ENCODE assay signal across 8 cellular contexts in the genomic region with DNA sequence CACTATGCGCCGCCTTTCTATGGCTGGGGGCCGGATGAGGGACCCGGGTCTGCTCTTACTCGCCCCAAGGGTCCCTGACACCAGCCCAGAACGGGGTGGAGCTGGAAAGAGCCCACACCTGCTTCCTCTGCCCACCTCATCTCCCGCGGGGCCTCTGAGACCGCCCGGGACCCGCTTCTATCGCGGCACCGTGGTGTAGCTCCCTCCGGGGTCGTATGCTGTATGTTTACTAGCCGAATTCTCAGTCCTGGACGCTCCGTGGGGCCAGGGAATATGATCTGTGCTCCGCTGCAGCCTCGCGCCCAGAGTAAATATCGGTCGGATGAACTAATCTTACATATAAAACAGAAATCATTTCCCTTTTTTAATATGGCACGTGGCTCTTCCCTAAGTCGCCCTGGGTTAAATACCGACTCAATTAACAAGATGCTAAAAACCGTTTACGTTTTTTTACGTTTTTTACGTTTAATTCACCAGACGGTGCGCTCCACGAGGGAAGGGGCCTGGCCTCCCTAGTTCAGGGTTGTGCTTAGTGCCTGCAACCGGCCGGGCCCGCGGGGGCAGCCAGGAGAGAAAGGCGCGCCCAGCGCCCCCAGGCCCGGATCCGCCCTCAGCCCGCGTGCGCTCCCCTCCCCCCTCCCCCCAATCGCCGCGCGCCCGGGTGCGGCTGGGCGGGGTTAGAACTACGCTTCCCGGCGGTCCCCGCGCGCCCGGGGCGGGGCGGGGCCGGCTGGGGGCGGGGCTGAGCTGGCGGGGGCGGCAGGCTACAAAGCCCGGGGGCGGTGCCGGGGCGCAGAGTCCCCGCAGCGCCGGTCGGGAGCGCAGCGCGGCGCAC. TPM values are rescaled to one million over a fixed set of nuclear protein-coding genes. Genes with fewer than 3 reads are reported as not detected.
DNase-seq lines count a peak whose midpoint lies in the region; ATAC-seq and TF ChIP-seq lines count a peak whose summit lies in the region.

RBM38 (plus strand) TSS at position 793 of the 835 bp plus-strand sequence. CDS start 186 bp downstream, outside the sequence.

- peak within 1 kb of the TSS in 1 of 2 donors; percentile 48 for H3K27ac ChIP-seq in liver (ENCODE audit: low read depth in 1 of 2, low read length in 2 of 2)

- peaks cover 36% of the 10 kb centered on the region for H3K36me3 Mint-ChIP-seq in activated CD4-positive, alpha-beta T cell treated with anti-CD3 and anti-CD28 coated beads, Interleukin-2, amount 10 ng/mL, durations not matched to agents 24 days and 14 days (ENCODE audit: low read depth)

- H3K4me3 ChIP-seq in liver (ENCODE audit: low read depth in 1 of 3, low read length in 3 of 3): peak within 1 kb of the TSS; percentile 62 to 86 (median 77)

- H3K27ac Mint-ChIP-seq in activated CD4-positive, alpha-beta T cell treated with anti-CD3 and anti-CD28 coated beads, Interleukin-2, amount 10 ng/mL, durations not matched to agents 24 days and 14 days: peak within 1 kb of the TSS; percentile 98

- peak; percentile 54 for ATAC-seq in HG02840 (IDR thresholded peaks at IDR 0.05; ENCODE audit: low FRiP score, unreplicated experiment)

- TF ChIP-seq RAD21 in liver (IDR thresholded peaks at IDR 0.05): no peak

- H3K9me3 ChIP-seq in liver (ENCODE audit: control insufficient read depth in 4 of 4, low read length in 3 of 4): no peaks in the 10 kb centered on the region

- DNase-seq in NCI-H2081 (lab: John Stamatoyannopoulos, UW) (peak; percentile 67 to 79), NCI-H2081 treated with DMSO at 0.1 percent for 48 hours (lab: John Stamatoyannopoulos, UW) (no peak), NCI-H2196 treated with DMSO at 0.1 percent for 48 hours (lab: John Stamatoyannopoulos, UW; ENCODE audit: unreplicated experiment) (peak; percentile 39), dermis blood vessel endothelial cell (peak; percentile 75)
- DNase-seq in activated CD4-positive, alpha-beta T cell treated with anti-CD3 and anti-CD28 coated beads, Interleukin-2, amount 10 ng/mL, durations not matched to agents 24 days and 14 days: peak; percentile 93
- peak; percentile 83 for DNase-seq in stimulated activated CD4-positive, alpha-beta T cell treated with anti-CD3 and anti-CD28 coated beads, Interleukin-4, amount 100 ng/mL, for 1 hour

- H3K4me1 ChIP-seq in liver (ENCODE audit: control insufficient read depth in 4 of 4, insufficient read depth in 4 of 4, low read length in 3 of 4): peaks cover 5 to 23% (median 15%) of the 10 kb centered on the region in 4 donors

- no peak for TF ChIP-seq CTCF in liver (IDR thresholded peaks at IDR 0.05; ENCODE audit: low read depth, low read length, missing input control)

- no peaks in the 10 kb centered on the region for H3K27me3 Mint-ChIP-seq in activated CD4-positive, alpha-beta T cell treated with anti-CD3 and anti-CD28 coated beads, Interleukin-2, amount 10 ng/mL, durations not matched to agents 24 days and 14 days

- 28% methylated on average over 78 of the region's 78 CpGs for WGBS in liver

- H3K9me3 Mint-ChIP-seq in activated CD4-positive, alpha-beta T cell treated with anti-CD3 and anti-CD28 coated beads, Interleukin-2, amount 10 ng/mL, durations not matched to agents 24 days and 14 days: no peaks in the 10 kb centered on the region

- H3K4me1 Mint-ChIP-seq in activated CD4-positive, alpha-beta T cell treated with anti-CD3 and anti-CD28 coated beads, Interleukin-2, amount 10 ng/mL, durations not matched to agents 24 days and 14 days: peaks cover 30% of the 10 kb centered on the region

- H3K27me3 ChIP-seq in liver (ENCODE audit: control insufficient read depth in 4 of 4, insufficient read depth in 4 of 4, low read length in 3 of 4): no peaks in the 10 kb centered on the region

- peak within 1 kb of the TSS; percentile 88 for H3K4me3 Mint-ChIP-seq in activated CD4-positive, alpha-beta T cell treated with anti-CD3 and anti-CD28 coated beads, Interleukin-2, amount 10 ng/mL, durations not matched to agents 24 days and 14 days

- H3K36me3 ChIP-seq in liver (ENCODE audit: control insufficient read depth in 4 of 4, insufficient read depth in 3 of 4, low read depth in 1 of 4, low read length in 3 of 4): peaks cover 0 to 8% (median 5%) of the 10 kb centered on the region in 4 donors

- intact Hi-C loops in activated CD4-positive, alpha-beta T cell treated with anti-CD3 and anti-CD28 coated beads, Interleukin-2, amount 10 ng/mL, durations not matched to agents 24 days and 14 days (cut with micrococcal nuclease): loop anchor here (1.0 to 10.0 kb wide), 4 partner anchors 40 to 1654 kb away; partner anchors contain the start of genes PRELID3B, RAE1 and VAPB

- H3K9ac ChIP-seq in liver (ENCODE audit: low read depth in 1 of 2, low read length in 2 of 2): peak within 1 kb of the TSS in 1 of 2 donors; percentile 52

TF ChIP-seq in liver, 16 proteins besides CTCF, POLR2A, EP300 and RAD21:
- TF ChIP-seq TAF1 (conservative IDR thresholded peaks at IDR 0.05) (no peak), MAX (IDR thresholded peaks at IDR 0.05) (no peak), EGR1 (IDR thresholded peaks at IDR 0.05; ENCODE audit: low read depth in 2 of 2) (no peak), REST (IDR thresholded peaks at IDR 0.05) (no peak), ATF3 (IDR thresholded peaks at IDR 0.05) (no peak), JUND (IDR thresholded peaks at IDR 0.05) (no peak), SP1 (IDR thresholded peaks at IDR 0.05) (no peak), HNF4A (conservative IDR thresholded peaks at IDR 0.05) (no peak), GABPA (IDR thresholded peaks at IDR 0.05 in 1 of 2, conservative IDR thresholded peaks at IDR 0.05 in 1 of 2) (no peak), NR2F2 (IDR thresholded peaks at IDR 0.05) (no peak)

RNA-seq across cellular contexts. Expression of gene RBM38, which starts in this region (rescaled TPM):
- 100 and 103 TPM in 2 replicates for total RNA-seq in activated CD4-positive, alpha-beta T cell treated with anti-CD3 and anti-CD28 coated beads, Interleukin-2, amount 10 ng/mL, durations not matched to agents 24 days and 14 days
- total RNA-seq in dermis blood vessel endothelial cell: 13.8 and 21.6 TPM in 2 replicates
- total RNA-seq in liver: 100 to 1,000 TPM in 1 of 2 donors, 1 to 10 TPM in 1; 4.4 to 258 TPM
- 1 to 10 TPM; 1.4 to 7.7 TPM for polyA plus RNA-seq in liver
